ENCODE assay signal across 10 cellular contexts in the genomic region with DNA sequence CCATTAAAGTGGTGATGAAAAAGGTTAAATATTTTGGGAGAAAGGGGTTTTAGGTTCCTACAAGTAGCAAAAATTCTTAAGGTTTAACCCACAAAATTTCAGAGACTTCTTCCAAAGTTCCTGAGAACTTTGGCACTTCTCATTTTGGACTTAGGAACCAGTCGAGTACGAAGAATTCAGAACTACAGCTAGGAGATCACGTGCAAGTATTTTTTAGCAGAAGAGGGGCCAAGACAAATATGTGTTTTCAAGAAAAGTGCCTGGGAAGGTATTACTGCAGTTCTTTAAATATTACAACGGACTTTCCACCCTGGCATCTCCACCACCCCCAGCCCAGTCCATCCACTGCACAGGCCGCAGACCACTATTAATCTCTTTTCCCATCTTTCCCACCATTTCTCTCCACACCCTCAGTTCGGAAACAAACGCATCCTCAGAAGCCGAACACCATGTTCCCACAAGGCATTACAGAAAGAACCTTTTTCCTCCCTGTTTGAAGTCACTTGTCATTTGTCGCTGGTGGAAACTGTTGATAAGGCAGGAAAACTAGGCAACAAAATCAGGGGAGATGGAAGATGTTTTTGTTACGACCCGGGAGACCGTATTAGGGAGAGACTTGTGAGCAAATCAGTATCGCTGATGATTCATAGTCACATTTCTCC. TPM values are rescaled to one million over a fixed set of nuclear protein-coding genes. Genes with fewer than 3 reads are reported as not detected.
A peak's percentile ranks its signal among the peaks of the same experiment; 100 is the strongest.
DNase-seq lines count a peak whose midpoint lies in the region; ATAC-seq and TF ChIP-seq lines count a peak whose summit lies in the region.
"Had no signal": no experiment of that assay in that cellular context is flagged by ENCODE, and none has a peak within 500 bp of the region (broad histone marks: within the 10 kb centered on the region; RNA-seq: fewer than 3 reads in every experiment).

No MANE protein-coding gene starts in this region.

- H3K4me3 ChIP-seq in ascending aorta: peak overlapping the region; percentile 44 to 82
- H3K4me3 ChIP-seq in heart right ventricle: peak overlapping the region in 8 of 10 donors; percentile 21 to 64 (median 50)

- WGBS in heart right ventricle, 2 donors: 45 to 51% methylated on average over 13 of the region's 13 CpGs

- DNase-seq in AG08396 (ENCODE audit: low spot score) (peak; percentile 43), ascending aorta (ENCODE audit: low spot score in 2 of 2) (no peak), heart right ventricle (no peak), renal cortical epithelial cell (ENCODE audit: low read depth) (peak; percentile 88), HPDE6-E6E7 (ENCODE audit: extremely low spot score) (no peak), MV-4-11 (lab: John Stamatoyannopoulos, UW) (no peak)
- no peak for DNase-seq in activated CD4-positive, alpha-beta T cell treated with anti-CD3 and anti-CD28 coated beads for 4 hours
- no peak for DNase-seq in activated T-cell treated with anti-CD3 and anti-CD28 coated beads, Interleukin-2, amount 50 U/mL, for 48 hours
- DNase-seq: CD8-positive, alpha-beta memory T cell had no signal

- H3K27me3 ChIP-seq in ascending aorta (no peaks in the 10 kb centered on the region), heart right ventricle (peaks cover 0 to 17% (median 5%) of the 10 kb centered on the region in 7 donors)

- no peaks in the 10 kb centered on the region for H3K36me3 ChIP-seq in ascending aorta
- no peaks in the 10 kb centered on the region for H3K36me3 ChIP-seq in heart right ventricle

- intact Hi-C loops in ascending aorta (cut with DNase I) (loop anchor here (2.0 to 10.0 kb wide), 3 partner anchors 213 to 1461 kb away; no protein-coding TSS in a partner anchor), heart right ventricle (cut with DNase I) (loop anchor here in 4 of 10 donors (2.0 to 10.0 kb wide), 5 partner anchors 648 to 1371 kb away; no protein-coding TSS in a partner anchor)

- H3K4me1 ChIP-seq in ascending aorta: peaks cover 9 to 36% of the 10 kb centered on the region in 2 donors
- peaks cover 0 to 57% (median 29%) of the 10 kb centered on the region in 9 donors for H3K4me1 ChIP-seq in heart right ventricle

- H3K27ac ChIP-seq in ascending aorta: peak overlapping the region; percentile 83 to 88
- H3K27ac ChIP-seq in heart right ventricle: peak overlapping the region in 7 of 10 donors; percentile 24 to 82 (median 54)
- H3K27ac ChIP-seq: HL-60 had no signal

- ATAC-seq in heart right ventricle: peak in 1 of 8 donors; percentile 33

- TF ChIP-seq CTCF in ascending aorta (IDR thresholded peaks at IDR 0.05): no peak
- TF ChIP-seq CTCF in heart right ventricle (IDR thresholded peaks at IDR 0.05): no peak

- H3K9me3 ChIP-seq in ascending aorta: no peaks in the 10 kb centered on the region
- no peaks in the 10 kb centered on the region for H3K9me3 ChIP-seq in heart right ventricle

RNA-seq across cellular contexts. Expression of a gene that starts 7.1 kb away (rescaled TPM):
- 41.5 TPM for total RNA-seq in ascending aorta
- total RNA-seq in heart right ventricle: 10 to 100 TPM in 1 of 10 donors, 1 to 10 TPM in 8, under 1 TPM in 1; 0.51 to 26.1 (median 4.4) TPM
- polyA plus RNA-seq in heart right ventricle: 1 to 10 TPM in 1 of 2 donors, under 1 TPM in 1; 0.41 to 2.7 TPM
- total RNA-seq in renal cortical epithelial cell: 2.1 and 19.6 TPM in 2 replicates
- total RNA-seq: CD8-positive, alpha-beta memory T cell had no signal
- polyA plus RNA-seq: CD8-positive, alpha-beta memory T cell had no signal

Comparison
In these comparisons a context has a peak if more than half of its experiments do, and no peak if none do; other contexts are left out.
1. DNase-seq: peak in AG08396 (single experiment) and renal cortical epithelial cell (single experiment); none in ascending aorta (0 of 2), heart right ventricle (0 of 2), activated CD4-positive, alpha-beta T cell treated with anti-CD3 and anti-CD28 coated beads for 4 hours (0 of 2), HPDE6-E6E7 (single experiment), MV-4-11 (single experiment) and activated T-cell treated with anti-CD3 and anti-CD28 coated beads, Interleukin-2, amount 50 U/mL, for 48 hours (0 of 2).